1 cellular context compared by ENCODE assay signal in the genomic region with DNA sequence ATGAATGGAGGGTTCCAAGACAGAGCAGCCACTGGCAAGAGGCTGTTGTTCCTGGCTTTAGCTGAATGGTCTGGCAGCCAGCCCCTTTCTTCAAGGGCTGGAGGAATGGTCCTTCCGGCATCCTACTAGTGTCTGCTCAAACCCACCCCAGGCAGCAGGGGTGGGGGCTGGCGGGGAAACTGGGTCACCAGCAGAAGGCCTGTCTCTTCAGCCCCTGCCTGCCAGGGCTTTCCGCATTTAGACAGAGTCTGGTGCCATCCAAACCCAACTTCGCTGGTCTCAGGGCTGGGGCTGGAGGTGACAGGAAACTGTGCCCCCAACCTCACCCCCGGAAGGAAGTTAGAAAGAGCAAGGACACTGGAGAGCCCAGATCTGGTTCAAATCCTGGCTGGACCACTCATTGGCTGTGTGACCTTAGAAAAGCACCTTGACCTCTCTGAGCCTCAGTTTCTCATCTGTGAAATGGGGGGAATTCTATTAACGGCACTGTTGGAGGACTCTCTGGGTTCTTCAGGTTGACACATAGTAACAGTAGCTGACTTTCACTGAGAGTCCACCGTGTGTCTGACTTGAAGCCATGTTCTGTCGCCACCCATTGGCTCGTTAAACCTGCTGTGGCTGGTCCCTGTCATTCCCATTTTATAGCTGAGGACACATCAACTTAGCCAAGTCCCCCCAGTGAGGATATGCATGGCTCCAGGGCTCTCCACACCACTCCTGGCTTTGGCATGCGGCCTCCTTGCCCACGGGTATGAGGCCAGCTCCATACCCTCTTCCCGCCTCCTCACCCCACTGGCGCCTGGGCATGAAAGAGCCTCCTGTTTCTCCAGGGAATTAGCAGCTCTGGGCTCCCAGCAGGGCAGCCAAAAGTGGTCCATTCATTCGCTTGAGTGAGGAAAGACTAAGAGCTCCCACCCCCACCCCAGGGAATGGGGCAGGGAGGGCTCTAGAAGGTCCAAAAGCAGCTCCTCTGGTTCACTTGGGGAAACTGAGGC.
A peak's percentile ranks its signal among the peaks of the same experiment; 100 is the strongest.
TF ChIP-seq lines count a peak whose summit lies in the region.

No MANE protein-coding gene starts in this region.

TF ChIP-seq in H1, 55 proteins besides CTCF, POLR2A, EP300 and RAD21:
- 0 out of 2 replicates have a peak, but pooled peaks have one; percentile 16 for TF ChIP-seq KDM1A (IDR thresholded peaks at IDR 0.05; ENCODE audit: borderline replicate concordance, low read length)
- TF ChIP-seq YY1 (IDR thresholded peaks at IDR 0.05; ENCODE audit: low read depth, low read length), result no peak
